In the genomic region with DNA sequence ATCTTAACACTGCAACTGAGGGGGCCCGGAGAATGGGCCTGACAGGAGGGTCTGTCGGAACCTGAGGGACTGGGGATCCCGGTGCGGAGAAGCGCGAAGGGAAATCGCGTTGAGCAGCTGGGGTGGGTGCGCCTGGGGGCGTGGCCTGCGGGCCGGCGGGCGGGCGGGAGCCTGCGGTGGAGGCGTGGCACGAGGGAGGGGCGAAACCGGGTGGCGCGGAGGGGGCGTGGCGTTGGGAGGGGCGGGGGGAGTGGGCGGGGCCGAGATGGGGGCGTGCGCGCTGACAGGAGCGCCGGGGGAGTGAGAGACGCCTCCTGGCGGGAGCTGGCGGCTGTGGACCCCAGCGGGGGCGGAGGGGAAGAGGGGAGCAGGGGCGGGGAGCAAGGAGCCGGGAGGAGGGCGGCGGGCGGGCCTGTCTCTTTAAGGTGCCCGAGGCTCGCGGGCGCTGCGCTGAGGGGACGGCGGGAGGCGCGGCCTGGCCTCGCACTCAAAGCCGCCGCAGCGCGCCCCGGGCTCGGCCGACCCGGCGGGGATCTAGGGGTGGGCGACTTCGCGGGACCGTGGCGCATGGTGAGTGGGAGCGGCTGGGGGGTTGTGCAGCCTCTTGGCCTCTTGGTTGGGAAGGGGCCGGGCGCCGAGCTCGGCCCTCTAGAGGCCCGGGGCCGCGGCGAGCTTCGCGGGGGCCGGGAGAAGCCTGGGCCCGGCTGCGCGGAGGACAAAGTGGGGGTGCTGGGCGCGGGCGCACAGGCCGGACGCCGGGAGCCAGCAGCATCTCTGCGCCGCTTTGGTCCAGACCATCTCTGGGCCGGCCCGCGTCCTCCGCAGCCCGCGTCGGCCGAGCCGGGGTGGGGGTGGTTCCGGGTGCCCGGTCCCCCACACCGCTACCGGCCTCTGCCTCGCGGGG, we compare ENCODE assay signal across 8 cellular contexts. TPM values are rescaled to one million over a fixed set of nuclear protein-coding genes. Genes with fewer than 3 reads are reported as not detected.
DNase-seq lines count a peak whose midpoint lies in the region; ATAC-seq, FAIRE-seq and TF ChIP-seq lines count a peak whose summit lies in the region.

A gene (plus strand): TSS at position 423 of the 904 bp plus-strand sequence. CDS start 2,457 bp downstream, outside the sequence.

- H3K9me3 ChIP-seq in right atrium auricular region = no peaks in the 10 kb centered on the region

- peaks cover 0 to 7% of the 10 kb centered on the region in 2 donors for H3K4me1 ChIP-seq in right atrium auricular region

- H3K4me1 Mint-ChIP-seq in T-helper 1 cell treated with Interleukin-12 subunit alpha and Interleukin-12 subunit beta and Interleukin-4 antibody, amounts not matched to agents 30 μg/mL and 1 μg/mL, for 36 hours (ENCODE audit: low read depth) = peaks cover 19% of the 10 kb centered on the region

- peak; percentile 96 for FAIRE-seq in urothelium cell line (lab: Jason Lieb, UNC)

- peaks cover 13% of the 10 kb centered on the region for H3K36me3 ChIP-seq in right atrium auricular region

- peaks cover 1% of the 10 kb centered on the region for H3K36me3 Mint-ChIP-seq in T-helper 1 cell treated with Interleukin-12 subunit alpha and Interleukin-12 subunit beta and Interleukin-4 antibody, amounts not matched to agents 30 μg/mL and 1 μg/mL, for 36 hours (ENCODE audit: low read depth)

- peak within 1 kb of the TSS; percentile 73 to 82 for H3K4me3 ChIP-seq in right atrium auricular region

- H3K27ac ChIP-seq in angular gyrus (ENCODE audit: low read depth, low read length) = peak within 1 kb of the TSS; percentile 17
- peak within 1 kb of the TSS; percentile 83 to 87 for H3K27ac ChIP-seq in right atrium auricular region

- peak within 1 kb of the TSS; percentile 86 for H3K27ac Mint-ChIP-seq in T-helper 1 cell treated with Interleukin-12 subunit alpha and Interleukin-12 subunit beta and Interleukin-4 antibody, amounts not matched to agents 30 μg/mL and 1 μg/mL, for 36 hours

- in situ Hi-C loops in GM13976 (cut with MboI; ENCODE audit: low sequenced_read_pairs, unreplicated experiment) = loop anchor here (10.0 kb wide), 1 partner anchor 260 kb away; no protein-coding TSS in a partner anchor

- TF ChIP-seq CTCF in GM13976 (IDR thresholded peaks at IDR 0.05; ENCODE audit: borderline replicate concordance, control extremely low read depth, extremely low read depth, insufficient read depth, missing control alignments) = peak; percentile 47
- TF ChIP-seq CTCF in right atrium auricular region (IDR thresholded peaks at IDR 0.05) = peak in 1 of 2 donors; percentile 64

- peak; percentile 82 for ATAC-seq in HG02763 (IDR thresholded peaks at IDR 0.05; ENCODE audit: unreplicated experiment)

- peak within 1 kb of the TSS; percentile 94 for H3K4me3 Mint-ChIP-seq in T-helper 1 cell treated with Interleukin-12 subunit alpha and Interleukin-12 subunit beta and Interleukin-4 antibody, amounts not matched to agents 30 μg/mL and 1 μg/mL, for 36 hours

- H3K9me3 Mint-ChIP-seq in T-helper 1 cell treated with Interleukin-12 subunit alpha and Interleukin-12 subunit beta and Interleukin-4 antibody, amounts not matched to agents 30 μg/mL and 1 μg/mL, for 36 hours = no peaks in the 10 kb centered on the region

- H3K27me3 Mint-ChIP-seq in T-helper 1 cell treated with Interleukin-12 subunit alpha and Interleukin-12 subunit beta and Interleukin-4 antibody, amounts not matched to agents 30 μg/mL and 1 μg/mL, for 36 hours (ENCODE audit: low read depth) = peaks cover 31% of the 10 kb centered on the region

- no peaks in the 10 kb centered on the region for H3K27me3 ChIP-seq in right atrium auricular region

- DNase-seq in GM13976 (ENCODE audit: low spot score) (peak; percentile 99), NCI-H1417 (lab: John Stamatoyannopoulos, UW) (peak; percentile 82 to 95 (median 93)), right atrium auricular region (ENCODE audit: low spot score) (peak; percentile 86), pulmonary artery endothelial cell (ENCODE audit: low read depth, low spot score) (peak; percentile 82), urothelium cell line (ENCODE audit: low spot score) (peak; percentile 100)

RNA-seq across cellular contexts. Expression of the gene that starts here (rescaled TPM):
- total RNA-seq in right atrium auricular region (10 to 100 TPM; 14.7 to 16.6 TPM), pulmonary artery endothelial cell (103 and 116 TPM in 2 replicates)

Comparison
In these comparisons a context has a peak if more than half of its experiments do, and no peak if none do; other contexts are left out.
1. Peak in every context shown above with its lines: DNase-seq, ATAC-seq, H3K4me3 ChIP-seq and H3K27ac ChIP-seq.